In genomic region chr5:1096792-1097191, GRCh38 we compare ENCODE assay signal across 19 cellular contexts.
"Had no signal": no experiment of that assay in that cellular context is flagged by ENCODE, and none has a peak within 500 bp of the region (broad histone marks: within the 10 kb centered on the region; RNA-seq: fewer than 3 reads in every experiment).

No MANE protein-coding gene starts in this region.

- DNase-seq: activated CD4-positive, alpha-beta memory T cell treated with anti-CD3 and anti-CD28 coated beads, Interleukin-2, amount 10 ng/mL, durations not matched to agents 7 days and 5 days; activated CD4-positive, alpha-beta T cell treated with anti-CD3 and anti-CD28 coated beads for 36 hours; activated naive CD4-positive, alpha-beta T cell; activated naive CD8-positive, alpha-beta T cell treated with anti-CD3 and anti-CD28 coated beads, Interleukin-2, amount 50 U/mL, for 24 hours; dorsolateral prefrontal cortex; esophagus squamous epithelium; foreskin fibroblast; lower lobe of right lung; midbrain; naive B cell; sigmoid colon; stimulated activated CD4-positive, alpha-beta T cell treated with anti-CD3 and anti-CD28 coated beads, Interleukin-12 subunit alpha, Interleukin-12 subunit beta, amount 100 ng/mL, for 4 hours; stimulated activated naive CD4-positive, alpha-beta T cell treated with Interleukin-2 at 50 U/mL for 16 hours; SW 1271; T-helper 9 cell; upper lobe of right lung had no signal

- H3K4me3 Mint-ChIP-seq: activated CD4-positive, alpha-beta memory T cell treated with anti-CD3 and anti-CD28 coated beads, Interleukin-2, amount 10 ng/mL, durations not matched to agents 7 days and 5 days; activated CD4-positive, alpha-beta T cell treated with anti-CD3 and anti-CD28 coated beads for 36 hours; activated naive CD8-positive, alpha-beta T cell treated with anti-CD3 and anti-CD28 coated beads, Interleukin-2, amount 50 U/mL, for 24 hours; naive B cell had no signal

- H3K27me3 ChIP-seq: ascending aorta, dorsolateral prefrontal cortex, esophagus squamous epithelium, sigmoid colon, suprapubic skin, upper lobe of right lung had no signal

- H3K4me3 ChIP-seq: ascending aorta, dorsolateral prefrontal cortex, esophagus squamous epithelium, lower lobe of right lung, sigmoid colon, suprapubic skin, upper lobe of right lung had no signal

- H3K27ac Mint-ChIP-seq: activated CD4-positive, alpha-beta memory T cell treated with anti-CD3 and anti-CD28 coated beads, Interleukin-2, amount 10 ng/mL, durations not matched to agents 7 days and 5 days; activated CD4-positive, alpha-beta T cell treated with anti-CD3 and anti-CD28 coated beads for 36 hours; activated naive CD8-positive, alpha-beta T cell treated with anti-CD3 and anti-CD28 coated beads, Interleukin-2, amount 50 U/mL, for 24 hours had no signal

- H3K36me3 Mint-ChIP-seq: naive B cell had no signal

- ATAC-seq: activated CD4-positive, alpha-beta T cell treated with anti-CD3 and anti-CD28 coated beads for 36 hours; activated naive CD8-positive, alpha-beta T cell treated with anti-CD3 and anti-CD28 coated beads, Interleukin-2, amount 50 U/mL, for 24 hours; lower lobe of right lung; upper lobe of right lung had no signal

- H3K4me1 Mint-ChIP-seq: activated CD4-positive, alpha-beta memory T cell treated with anti-CD3 and anti-CD28 coated beads, Interleukin-2, amount 10 ng/mL, durations not matched to agents 7 days and 5 days had no signal

- H3K9me3 Mint-ChIP-seq: activated CD4-positive, alpha-beta memory T cell treated with anti-CD3 and anti-CD28 coated beads, Interleukin-2, amount 10 ng/mL, durations not matched to agents 7 days and 5 days; activated naive CD8-positive, alpha-beta T cell treated with anti-CD3 and anti-CD28 coated beads, Interleukin-2, amount 50 U/mL, for 24 hours; naive B cell had no signal

- H3K9me3 ChIP-seq: ascending aorta, esophagus squamous epithelium, lower lobe of right lung, sigmoid colon, suprapubic skin, upper lobe of right lung had no signal

- H3K4me1 ChIP-seq: ascending aorta had no signal

- H3K27ac ChIP-seq: ascending aorta, dorsolateral prefrontal cortex, esophagus squamous epithelium, lower lobe of right lung, sigmoid colon, suprapubic skin, upper lobe of right lung, VCaP had no signal

- H3K27me3 Mint-ChIP-seq: activated CD4-positive, alpha-beta memory T cell treated with anti-CD3 and anti-CD28 coated beads, Interleukin-2, amount 10 ng/mL, durations not matched to agents 7 days and 5 days; activated CD4-positive, alpha-beta T cell treated with anti-CD3 and anti-CD28 coated beads for 36 hours; activated naive CD8-positive, alpha-beta T cell treated with anti-CD3 and anti-CD28 coated beads, Interleukin-2, amount 50 U/mL, for 24 hours; naive B cell had no signal
